ENCODE assay signal across 32 cellular contexts in genomic region chr3:115806501-115806900, GRCh38.
DNase-seq lines count a peak whose midpoint lies in the region; ATAC-seq and TF ChIP-seq lines count a peak whose summit lies in the region.
"Had no signal": no experiment of that assay in that cellular context is flagged by ENCODE, and none has a peak within 500 bp of the region (broad histone marks: within the 10 kb centered on the region; RNA-seq: fewer than 3 reads in every experiment).

No MANE protein-coding gene starts in this region.

- TF ChIP-seq RAD21 in IMR-90 (IDR thresholded peaks at IDR 0.05; ENCODE audit: low read length), result no peak

- H4K5ac ChIP-seq in IMR-90 (ENCODE audit: low read depth, low read length), result peak overlapping the region; percentile 67; the same call in 1 of the 2 replicates

- CTCF ChIA-PET in A673 (lab: Charles Lee), result no interaction called here
- CTCF ChIA-PET in IMR-90 (lab: Yijun Ruan, JAX), result no interaction called here
- CTCF ChIA-PET in activated CD4-positive, alpha-beta T cell treated with anti-CD3 and anti-CD28 coated beads, Interleukin-2, amount 10 ng/mL, durations not matched to agents 7 days and 5 days (lab: Charles Lee), result no interaction called here

- H2BK120ac ChIP-seq in IMR-90 (ENCODE audit: low read depth, low read length) (peak overlapping the region; percentile 60), mesenchymal stem cell (ENCODE audit: low read depth, low read length) (no peak overlapping the region)

- H2BK15ac ChIP-seq in IMR-90 (ENCODE audit: low read depth, low read length) (peak overlapping the region; percentile 9; the same call in 1 of the 3 replicates), mesenchymal stem cell (ENCODE audit: low read depth, poor library complexity, severe bottlenecking) (no peak overlapping the region)

- H3K79me1 ChIP-seq in IMR-90 (ENCODE audit: low read depth in 1 of 2, low read length in 2 of 2) (no peaks in the 10 kb centered on the region), mesenchymal stem cell (replicated peaks; ENCODE audit: low read length, poor library complexity, severe bottlenecking) (no peaks in the 10 kb centered on the region)

- no peaks in the 10 kb centered on the region for H3K9me3 Mint-ChIP-seq in activated CD4-positive, alpha-beta T cell treated with anti-CD3 and anti-CD28 coated beads, Interleukin-2, amount 10 ng/mL, durations not matched to agents 7 days and 5 days
- H3K9me3 Mint-ChIP-seq: activated naive CD8-positive, alpha-beta T cell treated with anti-CD3 and anti-CD28 coated beads, Interleukin-2, amount 50 U/mL, for 24 hours; activated T-cell treated with anti-CD3 and anti-CD28 coated beads, Interleukin-2, amount 50 U/mL, for 4 hours; CD4-positive, alpha-beta memory T cell; immature natural killer cell; stimulated activated memory B cell treated with anti-CD40 and anti-IgM and Interleukin-4, amounts not matched to agents 10 μg/mL and 1 μg/mL and 100 μg/mL, for 72 hours had no signal

- H3K56ac ChIP-seq in IMR-90 (ENCODE audit: extremely low read depth, insufficient read depth, low read length), result no peak overlapping the region

- dilution Hi-C loops in IMR-90 (cut with HindIII; ENCODE audit: low sequenced_read_pairs, unreplicated experiment), result no loop called here

- peak overlapping the region; percentile 46 for H3K27ac ChIP-seq in A673 (ENCODE audit: low read depth, low read length, poor library complexity, severe bottlenecking)
- H3K27ac ChIP-seq in IMR-90 (ENCODE audit: insufficient read depth, low read length), result peak overlapping the region; percentile 16; the same call in 1 of the 2 replicates
- peak overlapping the region; percentile 51 for H3K27ac ChIP-seq in mesenchymal stem cell (ENCODE audit: low read length, poor library complexity, severe bottlenecking)
- H3K27ac ChIP-seq: body of pancreas, gastrocnemius medialis, left lung, neutrophil, prostate gland, upper lobe of right lung had no signal

- H2BK5ac ChIP-seq in IMR-90 (ENCODE audit: low read depth, low read length, poor library complexity, severe bottlenecking) (peak overlapping the region; percentile 99), mesenchymal stem cell (ENCODE audit: low read depth, low read length, poor library complexity, severe bottlenecking) (no peak overlapping the region)

- TF ChIP-seq POLR2A in IMR-90 (IDR thresholded peaks at IDR 0.05; ENCODE audit: low read depth, low read length), result no peak

- peak; percentile 19; the same call in 1 of the 2 replicates for ATAC-seq in IMR-90 (ENCODE audit: low read depth)
- ATAC-seq in HG03095 (IDR thresholded peaks at IDR 0.05; ENCODE audit: unreplicated experiment), result no peak
- ATAC-seq in T-helper 17 cell, result no peak
- ATAC-seq: activated naive CD8-positive, alpha-beta T cell treated with anti-CD3 and anti-CD28 coated beads, Interleukin-2, amount 50 U/mL, for 24 hours; activated T-cell treated with anti-CD3 and anti-CD28 coated beads, Interleukin-2, amount 50 U/mL, for 4 hours; body of pancreas; gastrocnemius medialis; left lung; sciatic nerve; stimulated activated memory B cell treated with anti-CD40 and anti-IgM and Interleukin-4, amounts not matched to agents 10 μg/mL and 1 μg/mL and 100 μg/mL, for 72 hours; upper lobe of right lung had no signal

- peak overlapping the region; percentile 36 for H2AK5ac ChIP-seq in IMR-90 (ENCODE audit: low read depth, low read length)
- H2AK5ac ChIP-seq in mesenchymal stem cell (ENCODE audit: low read length, severe bottlenecking), result no peak overlapping the region

- no peak overlapping the region for H2BK12ac ChIP-seq in mesenchymal stem cell (ENCODE audit: low read length in 2 of 2)

- H3K36me3 ChIP-seq in A673 (ENCODE audit: insufficient read depth, low read length, poor library complexity, severe bottlenecking) (no peaks in the 10 kb centered on the region), IMR-90 (ENCODE audit: control insufficient read depth, insufficient read depth, low read length) (peaks cover 2% of the 10 kb centered on the region; the same call in 1 of the 2 replicates), mesenchymal stem cell (ENCODE audit: control insufficient read depth in 1 of 2, insufficient read depth in 2 of 2, low read depth in 1 of 2, low read length in 2 of 2) (peaks cover 0 to 7% of the 10 kb centered on the region in 2 experiments)
- H3K36me3 ChIP-seq: gastrocnemius medialis, left lung, neutrophil, prostate gland, upper lobe of right lung had no signal

- intact Hi-C loops in A673 (cut with micrococcal nuclease; ENCODE audit: unreplicated experiment) (no loop called here), IMR-90 (cut with micrococcal nuclease) (loop anchor here (10.0 kb wide), 1 partner anchor 58 kb away; no protein-coding TSS in a partner anchor)

- H3K36me3 Mint-ChIP-seq in activated CD4-positive, alpha-beta T cell treated with anti-CD3 and anti-CD28 coated beads, Interleukin-2, amount 10 ng/mL, durations not matched to agents 7 days and 5 days (ENCODE audit: low read depth), result no peaks in the 10 kb centered on the region
- peaks cover 2% of the 10 kb centered on the region for H3K36me3 Mint-ChIP-seq in T-helper 17 cell (ENCODE audit: low read depth)
- H3K36me3 Mint-ChIP-seq: CD4-positive, alpha-beta memory T cell; immature natural killer cell; stimulated activated memory B cell treated with anti-CD40 and anti-IgM and Interleukin-4, amounts not matched to agents 10 μg/mL and 1 μg/mL and 100 μg/mL, for 72 hours had no signal

- H3K4me1 Mint-ChIP-seq in activated CD4-positive, alpha-beta T cell treated with anti-CD3 and anti-CD28 coated beads, Interleukin-2, amount 10 ng/mL, durations not matched to agents 7 days and 5 days, result peaks cover 5% of the 10 kb centered on the region
- H3K4me1 Mint-ChIP-seq in T-helper 17 cell, result no peaks in the 10 kb centered on the region
- H3K4me1 Mint-ChIP-seq: activated naive CD8-positive, alpha-beta T cell treated with anti-CD3 and anti-CD28 coated beads, Interleukin-2, amount 50 U/mL, for 24 hours; CD4-positive, alpha-beta memory T cell; immature natural killer cell; stimulated activated memory B cell treated with anti-CD40 and anti-IgM and Interleukin-4, amounts not matched to agents 10 μg/mL and 1 μg/mL and 100 μg/mL, for 72 hours had no signal

- H3K9ac ChIP-seq in IMR-90 (ENCODE audit: low read depth, low read length) (no peak overlapping the region), mesenchymal stem cell (ENCODE audit: low read length) (no peak overlapping the region)

- peak overlapping the region; percentile 43 for H4K91ac ChIP-seq in IMR-90 (ENCODE audit: insufficient read depth, low read depth, low read length)
- H4K91ac ChIP-seq in mesenchymal stem cell (ENCODE audit: low read length), result no peak overlapping the region

- POLR2A ChIA-PET in A673 (lab: Charles Lee; ENCODE audit: low non-redundant PET) (no interaction called here), IMR-90 (lab: Charles Lee; ENCODE audit: unreplicated experiment) (no interaction called here)
- POLR2A ChIA-PET in activated CD4-positive, alpha-beta T cell treated with anti-CD3 and anti-CD28 coated beads, Interleukin-2, amount 10 ng/mL, durations not matched to agents 7 days and 5 days (lab: Charles Lee), result no interaction called here

- peak overlapping the region; percentile 58 for H2BK20ac ChIP-seq in IMR-90 (ENCODE audit: low read depth, low read length)

- no peak for DNase-seq in A673 (ENCODE audit: low spot score)
- DNase-seq in IMR-90, result peak; percentile 58
- peak; percentile 24 for DNase-seq in fibroblast of gingiva (ENCODE audit: low read depth)
- DNase-seq in mesenchymal stem cell, result peak; percentile 82
- no peak for DNase-seq in GM13976 (ENCODE audit: low spot score)
- DNase-seq in activated CD4-positive, alpha-beta T cell treated with anti-CD3 and anti-CD28 coated beads, Interleukin-2, amount 10 ng/mL, durations not matched to agents 7 days and 5 days, result no peak
- DNase-seq in T-helper 17 cell, result no peak
- DNase-seq: 8988T; activated CD4-positive, alpha-beta T cell treated with anti-CD3 and anti-CD28 coated beads, Interleukin-2, amount 50 U/mL, for 1 hour; activated gamma-delta T cell treated with Interleukin-2 at 50 U/mL for 16 hours; activated naive CD8-positive, alpha-beta T cell treated with anti-CD3 and anti-CD28 coated beads, Interleukin-2, amount 50 U/mL, for 24 hours; activated T-cell treated with anti-CD3 and anti-CD28 coated beads, Interleukin-2, amount 50 U/mL, for 4 hours; AML-193; body of pancreas; CD4-positive, alpha-beta memory T cell; cerebellar nuclear complex; DMS 273 treated with DMSO at 0.1 percent for 48 hours; gastrocnemius medialis; hippocampal formation; immature natural killer cell; left lung; NCI-H1092; NCI-H2081 treated with DMSO at 0.1 percent for 48 hours; NCI-H345; NCI-H774; stimulated activated CD4-positive, alpha-beta T cell treated with anti-CD3 and anti-CD28 coated beads, Interleukin-4, amount 100 ng/mL, for 4 hours; upper lobe of right lung had no signal

- in situ Hi-C loops in IMR-90 (cut with MboI; ENCODE audit: low sequenced_read_pairs) (loop anchor here (25.0 kb wide), 2 partner anchors 969 to 1444 kb away; no protein-coding TSS in a partner anchor), GM13976 (cut with MboI; ENCODE audit: low sequenced_read_pairs, unreplicated experiment) (loop anchor here (25.0 kb wide), 1 partner anchor 969 kb away; no protein-coding TSS in a partner anchor)

- H3K4ac ChIP-seq in IMR-90 (ENCODE audit: low read depth, low read length) (peak overlapping the region; percentile 41; the same call in 1 of the 2 replicates), mesenchymal stem cell (ENCODE audit: low read depth in 1 of 2, low read length in 2 of 2) (no peak overlapping the region)

- H3K4me3 ChIP-seq in A673 (ENCODE audit: low read depth, low read length, poor library complexity, severe bottlenecking) (no peak overlapping the region), IMR-90 (ENCODE audit: insufficient read depth, low read depth, low read length) (no peak overlapping the region), mesenchymal stem cell (ENCODE audit: insufficient read depth in 1 of 2, low read depth in 1 of 2, low read length in 2 of 2) (no peak overlapping the region)
- H3K4me3 ChIP-seq: body of pancreas, gastrocnemius medialis, left lung, prostate gland, upper lobe of right lung had no signal

- H3K27ac Mint-ChIP-seq in activated CD4-positive, alpha-beta T cell treated with anti-CD3 and anti-CD28 coated beads, Interleukin-2, amount 10 ng/mL, durations not matched to agents 7 days and 5 days, result no peak overlapping the region
- H3K27ac Mint-ChIP-seq in T-helper 17 cell, result no peak overlapping the region
- H3K27ac Mint-ChIP-seq: activated naive CD8-positive, alpha-beta T cell treated with anti-CD3 and anti-CD28 coated beads, Interleukin-2, amount 50 U/mL, for 24 hours; CD4-positive, alpha-beta memory T cell; immature natural killer cell; stimulated activated memory B cell treated with anti-CD40 and anti-IgM and Interleukin-4, amounts not matched to agents 10 μg/mL and 1 μg/mL and 100 μg/mL, for 72 hours had no signal

- H3K23ac ChIP-seq in IMR-90 (ENCODE audit: low read depth, low read length), result peak overlapping the region; percentile 1; the same call in 1 of the 2 replicates
- H3K23ac ChIP-seq in mesenchymal stem cell (ENCODE audit: low read length in 2 of 2), result no peak overlapping the region

- no peak overlapping the region for H2AK9ac ChIP-seq in IMR-90 (replicated peaks; ENCODE audit: low read depth, low read length, poor library complexity)

- H3K4me2 ChIP-seq in IMR-90 (ENCODE audit: low read depth, low read length), result peak overlapping the region; percentile 36; the same call in 1 of the 2 replicates
- no peak overlapping the region for H3K4me2 ChIP-seq in mesenchymal stem cell (ENCODE audit: low read length, poor library complexity, severe bottlenecking)

- no peak for TF ChIP-seq CTCF in A673 (conservative IDR thresholded peaks at IDR 0.05; ENCODE audit: low read depth, low read length)
- TF ChIP-seq CTCF in IMR-90 (conservative IDR thresholded peaks at IDR 0.05; ENCODE audit: low read depth, low read length), result no peak
- TF ChIP-seq CTCF in GM13976 (IDR thresholded peaks at IDR 0.05; ENCODE audit: borderline replicate concordance, control extremely low read depth, extremely low read depth, insufficient read depth, missing control alignments), result no peak

- H4K8ac ChIP-seq in IMR-90 (ENCODE audit: low read depth in 2 of 2, low read length in 2 of 2) (peak overlapping the region; percentile 19 to 20; a peak in 1 of 4 replicates), mesenchymal stem cell (ENCODE audit: low read length) (no peak overlapping the region)

- no peaks in the 10 kb centered on the region for H4K20me1 ChIP-seq in IMR-90 (ENCODE audit: insufficient read depth, low read length)

- no peaks in the 10 kb centered on the region for H3K9me3 ChIP-seq in A673 (ENCODE audit: low read depth, low read length, poor library complexity, severe bottlenecking)
- H3K9me3 ChIP-seq in IMR-90 (ENCODE audit: control insufficient read depth, insufficient read depth, low read length), result no peaks in the 10 kb centered on the region
- no peaks in the 10 kb centered on the region for H3K9me3 ChIP-seq in mesenchymal stem cell (ENCODE audit: control insufficient read depth, low read length)
- H3K9me3 ChIP-seq in T-helper 17 cell (ENCODE audit: control insufficient read depth, low read length, poor library complexity, severe bottlenecking), result no peaks in the 10 kb centered on the region
- H3K9me3 ChIP-seq: body of pancreas, gastrocnemius medialis, left lung, neutrophil, prostate gland, upper lobe of right lung had no signal

- H3K18ac ChIP-seq in IMR-90 (ENCODE audit: low read depth, low read length), result peak overlapping the region; percentile 90
- H3K18ac ChIP-seq in mesenchymal stem cell (ENCODE audit: low read depth in 1 of 2, low read length in 2 of 2), result no peak overlapping the region

- no TSS peak for BruUV-seq in A673 (replicated peaks; lab: Mats Ljungman, UMichigan)
- no TSS peak for BruUV-seq in IMR-90 (replicated peaks; lab: Mats Ljungman, UMichigan)

- no CpG with 5 or more reads among the region's 4 CpGs for WGBS in IMR-90 (ENCODE audit: extremely low coverage in 2 of 2, insufficient read length in 1 of 2), 2 experiments
- 52% methylated on average over 4 of the region's 4 CpGs for WGBS in mesenchymal stem cell

- peaks cover 51% of the 10 kb centered on the region for H3K27me3 Mint-ChIP-seq in activated CD4-positive, alpha-beta T cell treated with anti-CD3 and anti-CD28 coated beads, Interleukin-2, amount 10 ng/mL, durations not matched to agents 7 days and 5 days
- H3K27me3 Mint-ChIP-seq in T-helper 17 cell, result peaks cover 65% of the 10 kb centered on the region

- H3K9me1 ChIP-seq in IMR-90 (ENCODE audit: insufficient read depth, low read length), result peaks cover 4% of the 10 kb centered on the region

- H3K14ac ChIP-seq in IMR-90 (replicated peaks; ENCODE audit: low read depth, low read length) (peak overlapping the region; percentile 17), mesenchymal stem cell (ENCODE audit: low read length in 2 of 2) (no peak overlapping the region)

- no peak overlapping the region for H2AFZ ChIP-seq in IMR-90 (replicated peaks; ENCODE audit: low read length, poor library complexity)
- no peak overlapping the region for H2AFZ ChIP-seq in mesenchymal stem cell (ENCODE audit: low read depth, low read length)

- H3K4me3 Mint-ChIP-seq in activated CD4-positive, alpha-beta T cell treated with anti-CD3 and anti-CD28 coated beads, Interleukin-2, amount 10 ng/mL, durations not matched to agents 7 days and 5 days, result no peak overlapping the region
- H3K4me3 Mint-ChIP-seq in T-helper 17 cell, result no peak overlapping the region
- H3K4me3 Mint-ChIP-seq: activated naive CD8-positive, alpha-beta T cell treated with anti-CD3 and anti-CD28 coated beads, Interleukin-2, amount 50 U/mL, for 24 hours; activated T-cell treated with anti-CD3 and anti-CD28 coated beads, Interleukin-2, amount 50 U/mL, for 4 hours; CD4-positive, alpha-beta memory T cell; immature natural killer cell; stimulated activated memory B cell treated with anti-CD40 and anti-IgM and Interleukin-4, amounts not matched to agents 10 μg/mL and 1 μg/mL and 100 μg/mL, for 72 hours had no signal

- H3K27me3 ChIP-seq in A673 (replicated peaks; ENCODE audit: insufficient read depth, low read depth, low read length, poor library complexity), result no peaks in the 10 kb centered on the region
- H3K27me3 ChIP-seq in IMR-90 (ENCODE audit: control insufficient read depth, insufficient read depth, low read length), result no peaks in the 10 kb centered on the region
- no peaks in the 10 kb centered on the region for H3K27me3 ChIP-seq in mesenchymal stem cell (ENCODE audit: control insufficient read depth in 1 of 2, insufficient read depth in 1 of 2, low read length in 2 of 2)
- H3K27me3 ChIP-seq: body of pancreas, gastrocnemius medialis, left lung had no signal

- H3K4me1 ChIP-seq in A673 (ENCODE audit: insufficient read depth, low read length, poor library complexity, severe bottlenecking), result peaks cover 33% of the 10 kb centered on the region
- H3K4me1 ChIP-seq in IMR-90 (ENCODE audit: control insufficient read depth, insufficient read depth, low read length), result peaks cover 16% of the 10 kb centered on the region
- no peaks in the 10 kb centered on the region for H3K4me1 ChIP-seq in mesenchymal stem cell (ENCODE audit: control insufficient read depth, insufficient read depth, low read depth, low read length)
- H3K4me1 ChIP-seq: body of pancreas, gastrocnemius medialis, left lung, prostate gland, upper lobe of right lung had no signal

Comparison
In these comparisons a context has a peak if more than half of its experiments do, and no peak if none do; other contexts are left out.
1. DNase-seq: peak in IMR-90 (single experiment), fibroblast of gingiva (single experiment) and mesenchymal stem cell (single experiment); none in A673 (single experiment), GM13976 (single experiment), activated CD4-positive, alpha-beta T cell treated with anti-CD3 and anti-CD28 coated beads, Interleukin-2, amount 10 ng/mL, durations not matched to agents 7 days and 5 days (single experiment) and T-helper 17 cell (0 of 3).
2. Peak in every context shown above with its lines, with median percentiles within 50 percentile points of each other: H3K27ac ChIP-seq.